In genomic region chr20:436476-436875, GRCh38 we compare ENCODE assay signal across 22 cellular contexts.
"Had no signal": no experiment of that assay in that cellular context is flagged by ENCODE, and none has a peak within 500 bp of the region (broad histone marks: within the 10 kb centered on the region; RNA-seq: fewer than 3 reads in every experiment).

No MANE protein-coding gene starts in this region.

- H3K9me3 Mint-ChIP-seq: activated naive CD4-positive, alpha-beta T cell treated with anti-CD3 and anti-CD28 coated beads for 36 hours; activated naive CD8-positive, alpha-beta T cell treated with anti-CD3 and anti-CD28 coated beads, Interleukin-2, amount 10 ng/mL, durations not matched to agents 7 days and 5 days; activated T-cell treated with anti-CD3 and anti-CD28 coated beads, Interleukin-2, amount 50 U/mL, for 72 hours; T-helper 1 cell treated with Interleukin-12 subunit alpha and Interleukin-12 subunit beta and Interleukin-4 antibody, amounts not matched to agents 30 μg/mL and 1 μg/mL, for 36 hours; type B pancreatic cell had no signal

- H3K9me3 ChIP-seq: left ventricle myocardium inferior, sigmoid colon, testis had no signal

- H3K27me3 Mint-ChIP-seq: activated naive CD8-positive, alpha-beta T cell treated with anti-CD3 and anti-CD28 coated beads, Interleukin-2, amount 10 ng/mL, durations not matched to agents 7 days and 5 days; type B pancreatic cell had no signal

- DNase-seq: activated CD4-positive, alpha-beta T cell treated with anti-CD3 and anti-CD28 coated beads for 4 hours; activated CD4-positive, alpha-beta T cell treated with anti-CD3 and anti-CD28 coated beads, Interleukin-2, amount 50 U/mL, for 48 hours; activated CD4-positive, CD25-positive, alpha-beta regulatory T cell; activated effector memory CD4-positive, alpha-beta T cell treated with Interleukin-2 at 50 U/mL for 16 hours; activated naive CD4-positive, alpha-beta T cell treated with anti-CD3 and anti-CD28 coated beads for 36 hours; activated naive CD8-positive, alpha-beta T cell treated with anti-CD3 and anti-CD28 coated beads, Interleukin-2, amount 10 ng/mL, durations not matched to agents 7 days and 5 days; activated T-cell treated with anti-CD3 and anti-CD28 coated beads, Interleukin-2, amount 50 U/mL, for 72 hours; amniotic stem cell; cerebellar nuclear complex; cortex of kidney; erythroblast; foreskin fibroblast; left ventricle myocardium inferior; midbrain; occipital lobe; sigmoid colon; stimulated activated CD4-positive, alpha-beta T cell treated with anti-CD3 and anti-CD28 coated beads, Interleukin-2, amount 100 ng/mL, for 48 hours; stimulated activated CD8-positive, alpha-beta memory T cell treated with anti-CD3 and anti-CD28 coated beads, Interleukin-4, amount 100 ng/mL, for 48 hours; stimulated activated naive CD4-positive, alpha-beta T cell; testis had no signal

- H3K27ac ChIP-seq: left ventricle myocardium inferior, sigmoid colon, testis had no signal

- H3K4me3 Mint-ChIP-seq: activated naive CD4-positive, alpha-beta T cell treated with anti-CD3 and anti-CD28 coated beads for 36 hours; activated naive CD8-positive, alpha-beta T cell treated with anti-CD3 and anti-CD28 coated beads, Interleukin-2, amount 10 ng/mL, durations not matched to agents 7 days and 5 days; activated T-cell treated with anti-CD3 and anti-CD28 coated beads, Interleukin-2, amount 50 U/mL, for 72 hours; T-helper 1 cell treated with Interleukin-12 subunit alpha and Interleukin-12 subunit beta and Interleukin-4 antibody, amounts not matched to agents 30 μg/mL and 1 μg/mL, for 36 hours; type B pancreatic cell had no signal

- H3K4me3 ChIP-seq: left ventricle myocardium inferior, sigmoid colon, testis had no signal

- H3K4me1 ChIP-seq: sigmoid colon had no signal

- ATAC-seq: activated T-cell treated with anti-CD3 and anti-CD28 coated beads, Interleukin-2, amount 50 U/mL, for 72 hours had no signal

- H3K27me3 ChIP-seq: sigmoid colon, testis had no signal

- H3K27ac Mint-ChIP-seq: activated naive CD4-positive, alpha-beta T cell treated with anti-CD3 and anti-CD28 coated beads for 36 hours; activated naive CD8-positive, alpha-beta T cell treated with anti-CD3 and anti-CD28 coated beads, Interleukin-2, amount 10 ng/mL, durations not matched to agents 7 days and 5 days; T-helper 1 cell treated with Interleukin-12 subunit alpha and Interleukin-12 subunit beta and Interleukin-4 antibody, amounts not matched to agents 30 μg/mL and 1 μg/mL, for 36 hours; type B pancreatic cell had no signal
